1 cellular context compared by ENCODE assay signal in genomic region chr1:112727716-112728115, GRCh38.
TF ChIP-seq lines count a peak whose summit lies in the region.

No MANE protein-coding gene starts in this region.

TF ChIP-seq in A549, 52 proteins besides CTCF, POLR2A, EP300 and RAD21 (continued from another document):
- no peak for TF ChIP-seq NR3C1 (IDR thresholded peaks at IDR 0.05)
- TF ChIP-seq MAZ (IDR thresholded peaks at IDR 0.05; ENCODE audit: borderline replicate concordance, low read depth, low read length) = no peak
- TF ChIP-seq HOXB5 (CRISPR knock-in tag; IDR thresholded peaks at IDR 0.05) = no peak
- TF ChIP-seq CEBPB (IDR thresholded peaks at IDR 0.05) = no peak
